19 cellular contexts compared by ENCODE assay signal in genomic region chr15:44580105-44580504, GRCh38. TPM values are rescaled to one million over a fixed set of nuclear protein-coding genes. Genes with fewer than 3 reads are reported as not detected.
DNase-seq lines count a peak whose midpoint lies in the region; ATAC-seq and TF ChIP-seq lines count a peak whose summit lies in the region.
"Had no signal": no experiment of that assay in that cellular context is flagged by ENCODE, and none has a peak within 500 bp of the region (broad histone marks: within the 10 kb centered on the region; RNA-seq: fewer than 3 reads in every experiment).

No MANE protein-coding gene starts in this region.

- H2BK120ac ChIP-seq in trophoblast cell (ENCODE audit: insufficient read depth, low read length, poor library complexity) = no peak overlapping the region

- no peaks in the 10 kb centered on the region for H3K79me2 ChIP-seq in trophoblast cell (ENCODE audit: control insufficient read depth, insufficient read depth, low read length, poor library complexity)

- no peaks in the 10 kb centered on the region for H3K4me1 Mint-ChIP-seq in progenitor cell of endocrine pancreas (ENCODE audit: low read depth)
- H3K4me1 Mint-ChIP-seq: CD14-positive monocyte, GM23338 had no signal

- H3K4me3 ChIP-seq in RWPE2 (ENCODE audit: severe bottlenecking) (no peak overlapping the region), epithelial cell of esophagus (ENCODE audit: low read length) (no peak overlapping the region), trophoblast cell (ENCODE audit: low read depth, low read length) (no peak overlapping the region)
- H3K4me3 ChIP-seq: A549, GM23338 had no signal

- no CpG with 5 or more reads among the region's 2 CpGs for WGBS in trophoblast cell (ENCODE audit: extremely low coverage, insufficient coverage, insufficient read length)

- H2BK12ac ChIP-seq in trophoblast cell (ENCODE audit: low read length) = no peak overlapping the region

- H3K4ac ChIP-seq in trophoblast cell (ENCODE audit: low read depth, low read length) = no peak overlapping the region

- no peak overlapping the region for H3K14ac ChIP-seq in trophoblast cell (ENCODE audit: low read length)

- TF ChIP-seq CTCF in C4-2B (conservative IDR thresholded peaks at IDR 0.05) (no peak), RWPE2 (IDR thresholded peaks at IDR 0.05; ENCODE audit: poor library complexity, severe bottlenecking) (no peak), epithelial cell of esophagus (IDR thresholded peaks at IDR 0.05; ENCODE audit: insufficient read depth, low read depth, low read length, missing control alignments) (no peak), progenitor cell of endocrine pancreas (IDR thresholded peaks at IDR 0.05; ENCODE audit: unreplicated experiment) (no peak)

- no peak overlapping the region for H4K12ac ChIP-seq in trophoblast cell (ENCODE audit: low read depth, low read length)

- DNase-seq in RWPE2 (ENCODE audit: low spot score) = no peak
- DNase-seq in epithelial cell of esophagus (ENCODE audit: low read depth) = peak; percentile 50
- DNase-seq in progenitor cell of endocrine pancreas (ENCODE audit: low spot score, unreplicated experiment) = no peak
- DNase-seq in trophoblast cell = no peak
- DNase-seq: AML-193; CD4-positive, alpha-beta memory T cell; DMS153; DMS79; GDM1; HCEC 1CT had no signal

- H3K18ac ChIP-seq in trophoblast cell (ENCODE audit: low read length) = no peak overlapping the region

- H4K91ac ChIP-seq in trophoblast cell (ENCODE audit: low read depth, low read length) = no peak overlapping the region

- H3K27me3 ChIP-seq in RWPE2 (ENCODE audit: insufficient read depth, poor library complexity, severe bottlenecking) = no peaks in the 10 kb centered on the region
- no peaks in the 10 kb centered on the region for H3K27me3 ChIP-seq in trophoblast cell (ENCODE audit: insufficient read depth, low read length)

- peaks cover 67% of the 10 kb centered on the region for H3K36me3 ChIP-seq in RWPE2 (ENCODE audit: low read depth)
- H3K36me3 ChIP-seq in trophoblast cell (ENCODE audit: control insufficient read depth in 1 of 2, insufficient read depth in 2 of 2, low read length in 2 of 2) = peaks cover 12 to 15% of the 10 kb centered on the region in 2 experiments

- no peak overlapping the region for H2AK5ac ChIP-seq in trophoblast cell (ENCODE audit: low read length)

- no peak overlapping the region for H2BK5ac ChIP-seq in trophoblast cell (ENCODE audit: low read depth, low read length, poor library complexity)

- no peak overlapping the region for H3K23ac ChIP-seq in trophoblast cell (ENCODE audit: low read length)

- no peak overlapping the region for H4K8ac ChIP-seq in trophoblast cell (ENCODE audit: low read depth, low read length)

- H3K4me3 Mint-ChIP-seq in progenitor cell of endocrine pancreas (ENCODE audit: low read depth) = no peak overlapping the region
- H3K4me3 Mint-ChIP-seq: CD14-positive monocyte; CD4-positive, alpha-beta memory T cell; GM23338; IgD-negative memory B cell had no signal

- peak overlapping the region; percentile 64 for H3K27ac ChIP-seq in C4-2B
- no peak overlapping the region for H3K27ac ChIP-seq in RWPE2 (ENCODE audit: poor library complexity, severe bottlenecking)
- H3K27ac ChIP-seq in trophoblast cell (ENCODE audit: low read depth, low read length) = no peak overlapping the region
- H3K27ac ChIP-seq: 22Rv1, A549 had no signal

- H3K27ac Mint-ChIP-seq in progenitor cell of endocrine pancreas = peak overlapping the region; percentile 37
- H3K27ac Mint-ChIP-seq: GM23338 had no signal

- H3K36me3 Mint-ChIP-seq in progenitor cell of endocrine pancreas (ENCODE audit: insufficient read depth) = peaks cover 26% of the 10 kb centered on the region

- no peaks in the 10 kb centered on the region for H3K9me3 ChIP-seq in RWPE2 (ENCODE audit: severe bottlenecking)
- no peaks in the 10 kb centered on the region for H3K9me3 ChIP-seq in trophoblast cell (ENCODE audit: insufficient read depth, low read depth, low read length)
- H3K9me3 ChIP-seq: A549 had no signal

- H3K4me2 ChIP-seq in trophoblast cell (ENCODE audit: low read length) = no peak overlapping the region
- H3K4me2 ChIP-seq: A549, GM23338 had no signal

- H3K27me3 Mint-ChIP-seq in progenitor cell of endocrine pancreas = no peaks in the 10 kb centered on the region
- H3K27me3 Mint-ChIP-seq: CD4-positive, alpha-beta memory T cell; IgD-negative memory B cell had no signal

- peak; percentile 59 for ATAC-seq in RWPE2 (ENCODE audit: low read depth)
- no peak for ATAC-seq in HG02973 (IDR thresholded peaks at IDR 0.05; ENCODE audit: unreplicated experiment)
- no peak for ATAC-seq in GM21528 (IDR thresholded peaks at IDR 0.05; ENCODE audit: low FRiP score, unreplicated experiment)
- ATAC-seq: A549, GM23338, HepG2 had no signal

- H2AFZ ChIP-seq in trophoblast cell (ENCODE audit: insufficient read depth, low read length, poor library complexity) = no peak overlapping the region
- H2AFZ ChIP-seq: GM23338 had no signal

- H3K9ac ChIP-seq in trophoblast cell (ENCODE audit: low read length) = no peak overlapping the region

- no peaks in the 10 kb centered on the region for H3K79me1 ChIP-seq in trophoblast cell (ENCODE audit: low read length)

- H3K4me1 ChIP-seq in RWPE2 (ENCODE audit: insufficient read depth, poor library complexity, severe bottlenecking) = peaks cover 5% of the 10 kb centered on the region
- no peaks in the 10 kb centered on the region for H3K4me1 ChIP-seq in trophoblast cell (ENCODE audit: control insufficient read depth in 1 of 2, insufficient read depth in 2 of 2, low read length in 2 of 2)
- H3K4me1 ChIP-seq: A549 had no signal

- no peaks in the 10 kb centered on the region for H3K9me3 Mint-ChIP-seq in progenitor cell of endocrine pancreas (ENCODE audit: low read depth)
- H3K9me3 Mint-ChIP-seq: CD14-positive monocyte; CD4-positive, alpha-beta memory T cell; GM23338; IgD-negative memory B cell had no signal

RNA-seq across cellular contexts. Expression of gene EIF3J, which starts 43.2 kb away (rescaled TPM):
- 75.8 and 81.7 TPM in 2 replicates for total RNA-seq in progenitor cell of endocrine pancreas
- polyA plus RNA-seq in trophoblast cell (2013) = 75.9 and 78.9 TPM in 2 replicates
